Comparison of ENCODE assay signal across 14 cellular contexts in genomic region chr3:64422192-64422591, GRCh38.
"Had no signal": no experiment of that assay in that cellular context is flagged by ENCODE, and none has a peak within 500 bp of the region (broad histone marks: within the 10 kb centered on the region; RNA-seq: fewer than 3 reads in every experiment).

No MANE protein-coding gene starts in this region.

- DNase-seq: activated CD4-positive, alpha-beta T cell treated with anti-CD3 and anti-CD28 coated beads, Interleukin-2, amount 10 ng/mL, durations not matched to agents 7 days and 5 days; activated CD8-positive, alpha-beta memory T cell treated with anti-CD3 and anti-CD28 coated beads for 24 hours; activated gamma-delta T cell treated with Interleukin-2 at 50 U/mL for 16 hours; amygdala; body of pancreas; effector memory CD4-positive, alpha-beta T cell; foreskin melanocyte; lower lobe of right lung; sigmoid colon; stimulated activated CD4-positive, alpha-beta T cell treated with anti-CD3 and anti-CD28 coated beads, Interleukin-1b, Interleukin-23, amount 100 ng/mL, for 48 hours; stomach; T-helper 9 cell; testis; upper lobe of left lung had no signal

- H3K4me3 ChIP-seq: body of pancreas, lower lobe of right lung, sigmoid colon, stomach, testis, upper lobe of left lung had no signal

- ATAC-seq: body of pancreas had no signal
